In genomic region chr2:232327089-232328037, GRCh38 we compare ENCODE assay signal across 8 cellular contexts. TPM values are rescaled to one million over a fixed set of nuclear protein-coding genes. Genes with fewer than 3 reads are reported as not detected.
DNase-seq lines count a peak whose midpoint lies in the region; ATAC-seq and TF ChIP-seq lines count a peak whose summit lies in the region.

No MANE protein-coding gene starts in this region.

- WGBS in prostate gland, result 55% methylated on average over 12 of the region's 12 CpGs
- 70 to 74% methylated on average over 12 of the region's 12 CpGs for WGBS in aorta, 2 donors

- H3K27me3 ChIP-seq in SJCRH30, result no peaks in the 10 kb centered on the region
- no peaks in the 10 kb centered on the region for H3K27me3 ChIP-seq in prostate gland (replicated peaks; ENCODE audit: insufficient read depth)
- H3K27me3 ChIP-seq in aorta (ENCODE audit: control insufficient read depth in 1 of 2, insufficient read depth in 2 of 2, low read length in 1 of 2), result no peaks in the 10 kb centered on the region

- H3K4me1 ChIP-seq in SJCRH30, result peaks cover 10% of the 10 kb centered on the region; the same call in 1 of the 2 replicates
- peaks cover 11% of the 10 kb centered on the region for H3K4me1 ChIP-seq in prostate gland (replicated peaks)
- H3K4me1 ChIP-seq in aorta (ENCODE audit: control insufficient read depth in 1 of 2, insufficient read depth in 2 of 2, low read length in 2 of 2), result no peaks in the 10 kb centered on the region

- H3K4me3 ChIP-seq in SJCRH30, result no peak overlapping the region
- H3K4me3 ChIP-seq in prostate gland, result no peak overlapping the region
- no peak overlapping the region for H3K4me3 ChIP-seq in aorta (ENCODE audit: low read length in 2 of 2)

- ATAC-seq in HG02885 (IDR thresholded peaks at IDR 0.05; ENCODE audit: poor library complexity, unreplicated experiment) (peak; percentile 65), Right ventricle myocardium inferior (peak; percentile 42), aorta (ENCODE audit: low FRiP score) (peak; percentile 75)

- H3K36me3 ChIP-seq in SJCRH30, result no peaks in the 10 kb centered on the region
- H3K36me3 ChIP-seq in prostate gland, result no peaks in the 10 kb centered on the region
- no peaks in the 10 kb centered on the region for H3K36me3 ChIP-seq in aorta (ENCODE audit: control insufficient read depth in 1 of 2, insufficient read depth in 2 of 2, low read length in 1 of 2)

- intact Hi-C loops in Right ventricle myocardium inferior (cut with DNase I) (loop anchor here (5.0 to 10.0 kb wide), 3 partner anchors 107 to 420 kb away; partner anchors contain the start of gene NPPC), prostate gland (cut with DNase I) (loop anchor here (2.0 kb wide), 1 partner anchor 403 kb away; no protein-coding TSS in a partner anchor), aorta (cut with DNase I) (loop anchor here (5.0 to 10.0 kb wide), 3 partner anchors 400 to 425 kb away; partner anchors contain the start of gene NPPC (in 2 of the 2))

- H3K27ac ChIP-seq in SJCRH30 (no peak overlapping the region), prostate gland (no peak overlapping the region), aorta (ENCODE audit: low read depth in 1 of 2, low read length in 2 of 2) (no peak overlapping the region)

- no peaks in the 10 kb centered on the region for H3K9me3 ChIP-seq in SJCRH30 (replicated peaks)
- H3K9me3 ChIP-seq in prostate gland, result no peaks in the 10 kb centered on the region
- no peaks in the 10 kb centered on the region for H3K9me3 ChIP-seq in aorta (ENCODE audit: control insufficient read depth, low read length)

- peak; percentile 85 to 97 (median 91) for TF ChIP-seq CTCF in prostate gland (IDR thresholded peaks at IDR 0.05)

- no peak for TF ChIP-seq POLR2A in prostate gland (IDR thresholded peaks at IDR 0.05)

- DNase-seq in NCI-H1436 (lab: John Stamatoyannopoulos, UW), result peak; percentile 15
- no peak for DNase-seq in NCI-H1436 treated with DMSO at 0.1 percent for 48 hours (lab: John Stamatoyannopoulos, UW)
- DNase-seq in SJCRH30, result peak; percentile 75 to 84
- DNase-seq in activated naive CD4-positive, alpha-beta T cell (lab: John Stamatoyannopoulos, UW), result peak; percentile 67 to 89 (median 83)
- peak; percentile 89 for DNase-seq in Right ventricle myocardium inferior (ENCODE audit: missing footprints)
- peak; percentile 53 for DNase-seq in prostate gland (ENCODE audit: low spot score)
- peak; percentile 72 to 90 for DNase-seq in aorta

RNA-seq across cellular contexts. Expression of gene ALPP, which starts 51.2 kb away (rescaled TPM):
- total RNA-seq in SJCRH30 (2014; rRNA removed; shearing (Covaris generic)), result 0.08 TPM in 1 of 2 replicates, not detected in the other
- not detected for total RNA-seq in Right ventricle myocardium inferior
- total RNA-seq in prostate gland, result under 1 TPM in 1 of 2 donors, not detected in 1; 0.97 TPM
- not detected for total RNA-seq in aorta
- polyA plus RNA-seq in aorta, result not detected
